30 cellular contexts compared by ENCODE assay signal in the genomic region with DNA sequence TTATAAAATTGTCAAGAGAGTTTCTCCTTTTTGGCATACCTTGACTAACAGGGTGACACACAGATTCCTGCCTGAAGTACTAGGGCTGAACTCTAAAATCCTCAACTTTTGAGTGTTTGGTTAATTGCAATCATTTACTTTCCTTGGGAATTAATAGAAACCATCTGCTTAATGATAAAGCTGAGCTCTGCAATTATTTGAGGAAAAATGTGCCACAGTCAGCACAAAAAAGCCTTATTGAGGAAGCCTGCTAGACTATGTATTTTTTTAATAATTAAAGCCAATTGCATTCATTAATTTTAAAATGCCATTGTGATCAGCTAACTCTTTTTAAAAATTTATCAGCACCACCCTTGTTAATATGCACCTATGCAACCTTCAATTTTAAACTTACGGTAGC. TPM values are rescaled to one million over a fixed set of nuclear protein-coding genes. Genes with fewer than 3 reads are reported as not detected.
"Had no signal": no experiment of that assay in that cellular context is flagged by ENCODE, and none has a peak within 500 bp of the region (broad histone marks: within the 10 kb centered on the region; RNA-seq: fewer than 3 reads in every experiment).

No MANE protein-coding gene starts in this region.

- H3K4me3 ChIP-seq: MG63 had no signal

- ATAC-seq: activated CD8-positive, alpha-beta T cell treated with anti-CD3 and anti-CD28 coated beads for 36 hours; activated T-cell treated with anti-CD3 and anti-CD28 coated beads, Interleukin-2, amount 50 U/mL, for 72 hours; activated T-helper 17 cell treated with anti-CD3 and anti-CD28 coated beads, Interleukin-2, amount 50 U/mL, for 72 hours had no signal

- H3K4me3 Mint-ChIP-seq: activated CD8-positive, alpha-beta T cell treated with anti-CD3 and anti-CD28 coated beads for 36 hours; activated naive CD8-positive, alpha-beta T cell treated with anti-CD3 and anti-CD28 coated beads for 36 hours; activated T-cell treated with anti-CD3 and anti-CD28 coated beads, Interleukin-2, amount 50 U/mL, for 72 hours; activated T-helper 17 cell treated with anti-CD3 and anti-CD28 coated beads, Interleukin-2, amount 50 U/mL, for 72 hours; central memory CD8-positive, alpha-beta T cell had no signal

- H3K9me3 ChIP-seq: MG63 had no signal

- H3K27ac ChIP-seq: brain microvascular endothelial cell, WERI-Rb-1 had no signal

- H3K27ac Mint-ChIP-seq: activated CD8-positive, alpha-beta T cell treated with anti-CD3 and anti-CD28 coated beads for 36 hours; activated naive CD8-positive, alpha-beta T cell treated with anti-CD3 and anti-CD28 coated beads for 36 hours; activated T-cell treated with anti-CD3 and anti-CD28 coated beads, Interleukin-2, amount 50 U/mL, for 72 hours; activated T-helper 17 cell treated with anti-CD3 and anti-CD28 coated beads, Interleukin-2, amount 50 U/mL, for 72 hours had no signal

- H3K9me3 Mint-ChIP-seq: activated CD8-positive, alpha-beta T cell treated with anti-CD3 and anti-CD28 coated beads for 36 hours; activated naive CD8-positive, alpha-beta T cell treated with anti-CD3 and anti-CD28 coated beads for 36 hours; activated T-cell treated with anti-CD3 and anti-CD28 coated beads, Interleukin-2, amount 50 U/mL, for 72 hours; activated T-helper 17 cell treated with anti-CD3 and anti-CD28 coated beads, Interleukin-2, amount 50 U/mL, for 72 hours; central memory CD8-positive, alpha-beta T cell had no signal

- H3K27me3 ChIP-seq: brain microvascular endothelial cell, MG63 had no signal

- H3K36me3 ChIP-seq: brain microvascular endothelial cell, MG63, WERI-Rb-1 had no signal

- DNase-seq: activated CD4-positive, alpha-beta T cell treated with anti-CD3 and anti-CD28 coated beads for 1 hour; activated CD4-positive, alpha-beta T cell treated with anti-CD3 and anti-CD28 coated beads for 48 hours; activated CD4-positive, CD25-positive, alpha-beta regulatory T cell; activated CD8-positive, alpha-beta T cell treated with anti-CD3 and anti-CD28 coated beads for 36 hours; activated effector memory CD4-positive, alpha-beta T cell treated with anti-CD3 and anti-CD28 coated beads, Interleukin-2, amount 50 U/mL, for 16 hours; activated naive CD4-positive, alpha-beta T cell; activated naive CD4-positive, alpha-beta T cell treated with anti-CD3 and anti-CD28 coated beads, Interleukin-2, amount 50 U/mL, for 16 hours; activated naive CD8-positive, alpha-beta T cell treated with anti-CD3 and anti-CD28 coated beads for 36 hours; activated T-cell treated with anti-CD3 and anti-CD28 coated beads, Interleukin-2, amount 50 U/mL, for 1 hour; activated T-cell treated with anti-CD3 and anti-CD28 coated beads, Interleukin-2, amount 50 U/mL, for 72 hours; amniotic stem cell; aorta; brain microvascular endothelial cell; Karpas-422; KBM-7; MG63; NCI-H1105; NCI-H1417 treated with DMSO at 0.1 percent for 48 hours; NCI-H187 treated with DMSO at 0.1 percent for 48 hours; NCI-H2171 treated with DMSO at 0.1 percent for 48 hours; NCI-H2227 treated with DMSO at 0.1 percent for 48 hours; NCI-H446 treated with DMSO at 0.1 percent for 48 hours; NCI-H524; OCI-M1; Right ventricle myocardium superior; T1000; WERI-Rb-1 had no signal

- H3K4me1 Mint-ChIP-seq: activated naive CD8-positive, alpha-beta T cell treated with anti-CD3 and anti-CD28 coated beads for 36 hours; activated T-helper 17 cell treated with anti-CD3 and anti-CD28 coated beads, Interleukin-2, amount 50 U/mL, for 72 hours; central memory CD8-positive, alpha-beta T cell had no signal

- H3K36me3 Mint-ChIP-seq: activated naive CD8-positive, alpha-beta T cell treated with anti-CD3 and anti-CD28 coated beads for 36 hours had no signal

RNA-seq across cellular contexts. Expression of a gene that starts 38.7 kb away (rescaled TPM):
- total RNA-seq: activated CD8-positive, alpha-beta memory T cell treated with anti-CD3 and anti-CD28 coated beads for 36 hours; activated CD8-positive, alpha-beta T cell treated with anti-CD3 and anti-CD28 coated beads for 36 hours; activated T-cell treated with anti-CD3 and anti-CD28 coated beads, Interleukin-2, amount 50 U/mL, for 72 hours; activated T-helper 17 cell treated with anti-CD3 and anti-CD28 coated beads, Interleukin-2, amount 50 U/mL, for 72 hours had no signal
